Comparison of ENCODE assay signal across 18 cellular contexts in the genomic region with DNA sequence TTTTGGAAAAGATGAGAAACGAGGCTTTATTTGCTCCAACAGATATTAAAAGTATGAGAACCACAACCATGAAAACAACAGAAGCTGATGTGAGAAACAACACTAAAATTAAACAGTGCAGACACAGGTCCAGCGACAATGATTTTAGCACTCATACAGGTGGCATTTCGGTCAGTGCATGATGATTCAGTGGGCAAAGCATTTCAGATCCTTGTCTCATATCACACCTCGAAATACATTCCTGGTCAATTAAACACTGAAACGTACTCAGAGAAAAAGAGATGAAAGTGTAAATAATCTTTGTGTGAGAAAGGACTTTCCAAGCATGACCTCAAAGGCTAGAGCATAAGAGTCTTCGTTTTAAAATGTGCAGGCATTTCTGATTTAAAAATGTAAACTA.
DNase-seq lines count a peak whose midpoint lies in the region; ATAC-seq and TF ChIP-seq lines count a peak whose summit lies in the region.
"Had no signal": no experiment of that assay in that cellular context is flagged by ENCODE, and none has a peak within 500 bp of the region (broad histone marks: within the 10 kb centered on the region; RNA-seq: fewer than 3 reads in every experiment).

No MANE protein-coding gene starts in this region.

- no peaks in the 10 kb centered on the region for H3K36me3 ChIP-seq in trophoblast cell (ENCODE audit: control insufficient read depth in 1 of 2, insufficient read depth in 2 of 2, low read length in 2 of 2)

- POLR2A ChIA-PET in RWPE1 (lab: Yijun Ruan, JAX; ENCODE audit: low non-redundant PET), result no interaction called here

- no peak overlapping the region for H2AFZ ChIP-seq in trophoblast cell (ENCODE audit: insufficient read depth, low read length, poor library complexity)
- H2AFZ ChIP-seq: parathyroid adenoma had no signal

- no peaks in the 10 kb centered on the region for H3K27me3 ChIP-seq in trophoblast cell (ENCODE audit: insufficient read depth, low read length)

- WGBS in trophoblast cell (ENCODE audit: extremely low coverage, insufficient coverage, insufficient read length), result no CpG with 5 or more reads among the region's 6 CpGs

- no peak overlapping the region for H4K91ac ChIP-seq in trophoblast cell (ENCODE audit: low read depth, low read length)

- H3K79me2 ChIP-seq in trophoblast cell (ENCODE audit: control insufficient read depth, insufficient read depth, low read length, poor library complexity), result no peaks in the 10 kb centered on the region
- H3K79me2 ChIP-seq: parathyroid adenoma had no signal

- no peak overlapping the region for H2BK120ac ChIP-seq in trophoblast cell (ENCODE audit: insufficient read depth, low read length, poor library complexity)

- DNase-seq in ELR (ENCODE audit: low read depth), result peak; percentile 27
- peak; percentile 26 for DNase-seq in RWPE1 (ENCODE audit: low spot score)
- DNase-seq in epithelial cell of esophagus (ENCODE audit: low read depth), result peak; percentile 70
- peak; percentile 42 to 75 for DNase-seq in trophoblast cell
- no peak for DNase-seq in amygdala (lab: John Stamatoyannopoulos, UW)
- DNase-seq in NCI-H524 treated with DMSO at 0.1 percent for 48 hours (lab: John Stamatoyannopoulos, UW), result no peak
- DNase-seq: activated CD4-positive, alpha-beta T cell treated with anti-CD3 and anti-CD28 coated beads for 4 hours; activated naive CD8-positive, alpha-beta T cell treated with anti-CD3 and anti-CD28 coated beads for 36 hours; DMS79; foreskin melanocyte; Karpas-422; NCI-H1092; NCI-H2029 treated with DMSO at 0.1 percent for 48 hours; stimulated activated CD4-positive, alpha-beta T cell treated with anti-CD3 and anti-CD28 coated beads, Interleukin-1b, Interleukin-23, amount 100 ng/mL, for 48 hours; stimulated activated naive CD4-positive, alpha-beta T cell had no signal

- CTCF ChIA-PET in RWPE1 (lab: Yijun Ruan, JAX), result no interaction called here

- H2AK5ac ChIP-seq in trophoblast cell (ENCODE audit: low read length), result no peak overlapping the region

- peaks cover 2% of the 10 kb centered on the region for H3K79me1 ChIP-seq in trophoblast cell (ENCODE audit: low read length)

- no peak overlapping the region for H4K8ac ChIP-seq in trophoblast cell (ENCODE audit: low read depth, low read length)

- H3K4me2 ChIP-seq in trophoblast cell (ENCODE audit: low read length), result no peak overlapping the region

- H3K9ac ChIP-seq in trophoblast cell (ENCODE audit: low read length), result no peak overlapping the region
- H3K9ac ChIP-seq: parathyroid adenoma had no signal

- H3K27ac ChIP-seq in RWPE1, result no peak overlapping the region
- H3K27ac ChIP-seq in trophoblast cell (ENCODE audit: low read depth, low read length), result no peak overlapping the region
- H3K27ac ChIP-seq: parathyroid adenoma had no signal

- no peak overlapping the region for H3K14ac ChIP-seq in trophoblast cell (ENCODE audit: low read length)

- no peak overlapping the region for H3K4me3 ChIP-seq in epithelial cell of esophagus (ENCODE audit: low read length)
- no peak overlapping the region for H3K4me3 ChIP-seq in trophoblast cell (ENCODE audit: low read depth, low read length)

- H3K9me3 ChIP-seq in trophoblast cell (ENCODE audit: insufficient read depth, low read depth, low read length), result peaks cover 2% of the 10 kb centered on the region

- TF ChIP-seq CTCF in RWPE1 (conservative IDR thresholded peaks at IDR 0.05; ENCODE audit: low read depth) (no peak), epithelial cell of esophagus (IDR thresholded peaks at IDR 0.05; ENCODE audit: insufficient read depth, low read depth, low read length, missing control alignments) (no peak)

- peaks cover 11 to 22% of the 10 kb centered on the region in 2 experiments for H3K4me1 ChIP-seq in trophoblast cell (ENCODE audit: control insufficient read depth in 1 of 2, insufficient read depth in 2 of 2, low read length in 2 of 2)

- no peak overlapping the region for H4K12ac ChIP-seq in trophoblast cell (ENCODE audit: low read depth, low read length)

- no peak overlapping the region for H3K23ac ChIP-seq in trophoblast cell (ENCODE audit: low read length)

- ATAC-seq in GM18858 (IDR thresholded peaks at IDR 0.05; ENCODE audit: unreplicated experiment) (no peak), HG02571 (IDR thresholded peaks at IDR 0.05; ENCODE audit: unreplicated experiment) (no peak)

- no peak overlapping the region for H2BK5ac ChIP-seq in trophoblast cell (ENCODE audit: low read depth, low read length, poor library complexity)

- no peak overlapping the region for H3K18ac ChIP-seq in trophoblast cell (ENCODE audit: low read length)

- H2BK12ac ChIP-seq in trophoblast cell (ENCODE audit: low read length), result no peak overlapping the region

- H3K4ac ChIP-seq in trophoblast cell (ENCODE audit: low read depth, low read length), result no peak overlapping the region

Comparison
In these comparisons a context has a peak if more than half of its experiments do, and no peak if none do; other contexts are left out.
1. DNase-seq: peak in ELR (single experiment), RWPE1 (single experiment), epithelial cell of esophagus (single experiment) and trophoblast cell (2 of 2); none in amygdala (0 of 56) and NCI-H524 treated with DMSO at 0.1 percent for 48 hours (single experiment).